8 cellular contexts compared by ENCODE assay signal in genomic region chr1:166975361-166976129, GRCh38. TPM values are rescaled to one million over a fixed set of nuclear protein-coding genes. Genes with fewer than 3 reads are reported as not detected.
DNase-seq lines count a peak whose midpoint lies in the region; ATAC-seq and TF ChIP-seq lines count a peak whose summit lies in the region.

Gene ILDR2 (minus strand): TSS chr1:166975540. CDS start chr1:166975268, 272 bp downstream.

- H3K9me3 ChIP-seq in DND-41 (ENCODE audit: insufficient read depth, low read length, severe bottlenecking) (no peaks in the 10 kb centered on the region), left lung (no peaks in the 10 kb centered on the region)

- peak within 1 kb of the TSS; percentile 76 for H3K9ac ChIP-seq in DND-41 (ENCODE audit: low read depth, low read length)

- ATAC-seq in DND-41 (ENCODE audit: insufficient read depth, low read depth), result peak; percentile 80
- peak; percentile 61 for ATAC-seq in GM21717 (IDR thresholded peaks at IDR 0.05; ENCODE audit: unreplicated experiment)
- ATAC-seq in left lung, result peak; percentile 88

- H3K79me2 ChIP-seq in DND-41 (ENCODE audit: insufficient read depth, low read length), result peaks cover 22% of the 10 kb centered on the region

- intact Hi-C loops in left lung (cut with DNase I), result no loop called here

- TF ChIP-seq CTCF in DND-41 (IDR thresholded peaks at IDR 0.05; ENCODE audit: borderline replicate concordance, extremely low read depth, low read length, poor library complexity, severe bottlenecking), result peak; percentile 34
- TF ChIP-seq CTCF in choroid plexus epithelial cell (conservative IDR thresholded peaks at IDR 0.05; ENCODE audit: low read depth, low read length), result no peak
- no peak for TF ChIP-seq CTCF in left lung (IDR thresholded peaks at IDR 0.05)

- H3K27me3 ChIP-seq in DND-41 (ENCODE audit: insufficient read depth, low read length, poor library complexity) (no peaks in the 10 kb centered on the region), left lung (peaks cover 21 to 70% of the 10 kb centered on the region in 2 donors)

- H3K27ac ChIP-seq in DND-41 (ENCODE audit: low read length) (peak within 1 kb of the TSS; percentile 76), left lung (no peak within 1 kb of the TSS)

- no peaks in the 10 kb centered on the region for H4K20me1 ChIP-seq in DND-41 (ENCODE audit: insufficient read depth, low read length)

- H3K4me3 ChIP-seq in DND-41 (ENCODE audit: low read depth in 1 of 2, low read length in 2 of 2), result peak within 1 kb of the TSS; percentile 54 to 85
- peak within 1 kb of the TSS; percentile 61 for H3K4me3 ChIP-seq in choroid plexus epithelial cell (ENCODE audit: low read depth, low read length)
- H3K4me3 ChIP-seq in left lung, result peak within 1 kb of the TSS; percentile 51 to 58

- peak; percentile 83 for DNase-seq in DND-41
- DNase-seq in M059J (ENCODE audit: low read depth), result peak; percentile 61
- peak; percentile 49 to 52 for DNase-seq in activated CD4-positive, alpha-beta T cell treated with anti-CD3 and anti-CD28 coated beads for 24 hours (ENCODE audit: low read depth in 2 of 2)
- DNase-seq in choroid plexus epithelial cell (ENCODE audit: low read depth), result peak; percentile 41
- DNase-seq in left lung, result peak; percentile 36 to 86
- DNase-seq in stimulated activated CD4-positive, alpha-beta T cell treated with anti-CD3 and anti-CD28 coated beads, Interleukin-4, amount 100 ng/mL, for 1 hour, result peak; percentile 66
- no peak for DNase-seq in NCI-H2107 treated with DMSO at 0.1 percent for 48 hours (lab: John Stamatoyannopoulos, UW; ENCODE audit: unreplicated experiment)

- H3K4me1 ChIP-seq in DND-41 (ENCODE audit: insufficient read depth, low read length), result peaks cover 53% of the 10 kb centered on the region
- H3K4me1 ChIP-seq in left lung, result peaks cover 0 to 8% of the 10 kb centered on the region in 2 donors

- H3K36me3 ChIP-seq in DND-41 (ENCODE audit: insufficient read depth, low read length) (no peaks in the 10 kb centered on the region), left lung (no peaks in the 10 kb centered on the region)

- H3K4me2 ChIP-seq in DND-41 (ENCODE audit: insufficient read depth, low read length), result peak within 1 kb of the TSS; percentile 86

- peak within 1 kb of the TSS; percentile 93 for H2AFZ ChIP-seq in DND-41 (ENCODE audit: low read depth, low read length)

RNA-seq across cellular contexts. Expression of gene ILDR2, which starts in this region (rescaled TPM):
- total RNA-seq in M059J (2014; rRNA removed; shearing (Covaris generic)), result 6.9 and 21.5 TPM in 2 replicates
- 1 to 10 TPM in 1 of 2 donors, under 1 TPM in 1; 0.60 to 2.1 TPM for total RNA-seq in left lung
